In genomic region chr6:136763255-136763654, GRCh38 we compare ENCODE assay signal across 13 cellular contexts. TPM values are rescaled to one million over a fixed set of nuclear protein-coding genes. Genes with fewer than 3 reads are reported as not detected.
A peak's percentile ranks its signal among the peaks of the same experiment; 100 is the strongest.
DNase-seq lines count a peak whose midpoint lies in the region; ATAC-seq and TF ChIP-seq lines count a peak whose summit lies in the region.
"Had no signal": no experiment of that assay in that cellular context is flagged by ENCODE, and none has a peak within 500 bp of the region (broad histone marks: within the 10 kb centered on the region; RNA-seq: fewer than 3 reads in every experiment).

No MANE protein-coding gene starts in this region.

- H3K79me2 ChIP-seq in MM.1S (ENCODE audit: low read length) (peaks cover 65% of the 10 kb centered on the region), GM23248 (ENCODE audit: insufficient read depth) (peaks cover 4% of the 10 kb centered on the region; the same call in 1 of the 2 replicates)

- H3K9me3 Mint-ChIP-seq in WTC11, result no peaks in the 10 kb centered on the region

- no peak for TF ChIP-seq CTCF in heart left ventricle (IDR thresholded peaks at IDR 0.05)
- no peak for TF ChIP-seq CTCF in MM.1S (IDR thresholded peaks at IDR 0.05; ENCODE audit: low read length)
- no peak for TF ChIP-seq CTCF in stomach (IDR thresholded peaks at IDR 0.05)
- TF ChIP-seq CTCF in WTC11 (IDR thresholded peaks at IDR 0.05), result no peak

- POLR2A ChIA-PET in WTC11 (lab: Charles Lee), result no interaction called here

- no peak for TF ChIP-seq POLR2A in heart left ventricle (IDR thresholded peaks at IDR 0.05)
- no peak for TF ChIP-seq POLR2A in stomach (IDR thresholded peaks at IDR 0.05)

- H3K9ac ChIP-seq in MM.1S (ENCODE audit: low read length), result no peak overlapping the region
- no peak overlapping the region for H3K9ac ChIP-seq in GM23248

- no peak overlapping the region for H3K4me3 Mint-ChIP-seq in WTC11
- H3K4me3 Mint-ChIP-seq: activated naive CD8-positive, alpha-beta T cell had no signal

- CTCF ChIA-PET in WTC11 (lab: Charles Lee), result interaction anchor here (0.9 to 2.2 kb wide), 3 partner anchors 19 to 119 kb away, joined by 4 to 9 read pairs (median 5); partner anchors contain the start of gene MAP3K5

- no peaks in the 10 kb centered on the region for H4K20me1 ChIP-seq in MM.1S (ENCODE audit: insufficient read depth, low read length)
- no peaks in the 10 kb centered on the region for H4K20me1 ChIP-seq in GM23248 (ENCODE audit: insufficient read depth)

- WGBS in heart left ventricle, 4 donors, result 95 to 100% (median 98%) methylated on average over 1 of the region's 1 CpG
- 99% methylated on average over 1 of the region's 1 CpG for WGBS in right cardiac atrium
- 89 to 98% (median 94%) methylated on average over 1 of the region's 1 CpG for WGBS in stomach, 5 donors
- WGBS in GM23248 (ENCODE audit: low coverage in 1 of 2, low lambda C conversion rate in 2 of 2, missing lambda C conversion rate in 2 of 2), 2 experiments, result 95 to 100% methylated on average over 1 of the region's 1 CpG

- H3K36me3 Mint-ChIP-seq in WTC11, result no peaks in the 10 kb centered on the region
- H3K36me3 Mint-ChIP-seq: activated naive CD8-positive, alpha-beta T cell had no signal

- H3K27ac ChIP-seq in heart left ventricle, result peak overlapping the region in 10 of 12 donors; percentile 70 to 90 (median 80)
- H3K27ac ChIP-seq in right cardiac atrium (ENCODE audit: low read length), result no peak overlapping the region
- peak overlapping the region; percentile 68 for H3K27ac ChIP-seq in MM.1S (ENCODE audit: low read length)
- H3K27ac ChIP-seq in stomach, result peak overlapping the region in 3 of 5 donors; percentile 41 to 69 (median 65)
- H3K27ac ChIP-seq in GM23248, result no peak overlapping the region

- no peak overlapping the region for H2AFZ ChIP-seq in MM.1S (ENCODE audit: low read length)
- no peak overlapping the region for H2AFZ ChIP-seq in GM23248

- H3K4me1 Mint-ChIP-seq in WTC11, result peaks cover 11% of the 10 kb centered on the region

- no peak overlapping the region for H3K27ac Mint-ChIP-seq in WTC11

- no peaks in the 10 kb centered on the region for H3K27me3 Mint-ChIP-seq in WTC11 (ENCODE audit: low read depth)
- H3K27me3 Mint-ChIP-seq: activated naive CD8-positive, alpha-beta T cell had no signal

- H3K27me3 ChIP-seq in heart left ventricle (no peaks in the 10 kb centered on the region), right cardiac atrium (ENCODE audit: control insufficient read depth, insufficient read depth) (no peaks in the 10 kb centered on the region), MM.1S (replicated peaks; ENCODE audit: insufficient read depth, low read length) (no peaks in the 10 kb centered on the region), stomach (no peaks in the 10 kb centered on the region), GM23248 (replicated peaks; ENCODE audit: insufficient read depth) (no peaks in the 10 kb centered on the region)

- no peak for TF ChIP-seq EP300 in stomach (IDR thresholded peaks at IDR 0.05)

- in situ Hi-C loops in GM23248 (cut with MboI), result no loop called here

- H3K4me2 ChIP-seq in MM.1S (ENCODE audit: low read depth, low read length), result peak overlapping the region; percentile 63
- no peak overlapping the region for H3K4me2 ChIP-seq in GM23248 (ENCODE audit: unreplicated experiment)

- H3K9me2 ChIP-seq in MM.1S (replicated peaks; ENCODE audit: insufficient read depth, low read length) (no peaks in the 10 kb centered on the region), GM23248 (ENCODE audit: insufficient read depth) (no peaks in the 10 kb centered on the region)

- ATAC-seq in heart left ventricle (no peak), right cardiac atrium (no peak), GM21737 (IDR thresholded peaks at IDR 0.05; ENCODE audit: unreplicated experiment) (peak; percentile 33), WTC11 (no peak)

- H3F3A ChIP-seq in MM.1S (ENCODE audit: insufficient read depth, low read length) (peaks cover 42% of the 10 kb centered on the region), GM23248 (ENCODE audit: insufficient read depth) (no peaks in the 10 kb centered on the region)

- DNase-seq in heart left ventricle, result no peak
- DNase-seq in right cardiac atrium, result no peak
- DNase-seq in MM.1S, result peak; percentile 52
- no peak for DNase-seq in stomach
- DNase-seq in GM23248, result no peak
- DNase-seq in NCI-H2196 treated with DMSO at 0.1 percent for 48 hours (lab: John Stamatoyannopoulos, UW; ENCODE audit: unreplicated experiment), result no peak
- DNase-seq in WTC11 (ENCODE audit: low spot score), result no peak
- DNase-seq: dermis blood vessel endothelial cell, foreskin melanocyte, HCEC 1CT, NCI-H2081 treated with DMSO at 0.1 percent for 48 hours had no signal

- intact Hi-C loops in heart left ventricle (cut with DNase I) (loop anchor here in 1 of 10 donors (5.0 kb wide), 1 partner anchor 46 kb away; no protein-coding TSS in a partner anchor), right cardiac atrium (cut with DNase I) (no loop called here), stomach (cut with DNase I; ENCODE audit: low total_unique reads) (no loop called here)

- no peaks in the 10 kb centered on the region for H3K36me3 ChIP-seq in heart left ventricle
- no peaks in the 10 kb centered on the region for H3K36me3 ChIP-seq in MM.1S (replicated peaks; ENCODE audit: insufficient read depth, low read length)
- H3K36me3 ChIP-seq in stomach, result no peaks in the 10 kb centered on the region
- no peaks in the 10 kb centered on the region for H3K36me3 ChIP-seq in GM23248 (ENCODE audit: low read depth)

- H3K4me3 ChIP-seq in heart left ventricle (no peak overlapping the region), right cardiac atrium (ENCODE audit: low read length) (no peak overlapping the region), MM.1S (ENCODE audit: low read length) (peak overlapping the region; percentile 22; the same call in 1 of the 2 replicates), stomach (no peak overlapping the region), GM23248 (no peak overlapping the region)

- no peaks in the 10 kb centered on the region for H3K9me3 ChIP-seq in heart left ventricle
- no peaks in the 10 kb centered on the region for H3K9me3 ChIP-seq in right cardiac atrium (ENCODE audit: control insufficient read depth, low read length)
- H3K9me3 ChIP-seq in MM.1S (replicated peaks; ENCODE audit: insufficient read depth, low read length), result no peaks in the 10 kb centered on the region
- no peaks in the 10 kb centered on the region for H3K9me3 ChIP-seq in stomach
- no peaks in the 10 kb centered on the region for H3K9me3 ChIP-seq in GM23248 (ENCODE audit: low read depth)

- peaks cover 3 to 85% (median 69%) of the 10 kb centered on the region in 12 donors for H3K4me1 ChIP-seq in heart left ventricle
- peaks cover 17% of the 10 kb centered on the region for H3K4me1 ChIP-seq in right cardiac atrium (ENCODE audit: control insufficient read depth, insufficient read depth, low read length)
- H3K4me1 ChIP-seq in MM.1S (ENCODE audit: low read length), result peaks cover 60% of the 10 kb centered on the region
- H3K4me1 ChIP-seq in stomach, result peaks cover 49 to 81% (median 66%) of the 10 kb centered on the region in 4 donors
- peaks cover 6% of the 10 kb centered on the region; the same call in 1 of the 2 replicates for H3K4me1 ChIP-seq in GM23248 (ENCODE audit: insufficient read depth)

TF ChIP-seq in WTC11, 78 proteins besides CTCF, POLR2A, EP300 and RAD21 (continues in another document):
- no peak for TF ChIP-seq IRF1 (CRISPR knock-in tag; IDR thresholded peaks at IDR 0.05)

RNA-seq across cellular contexts. Expression of gene MAP3K5, which starts 29.0 kb away (rescaled TPM):
- total RNA-seq in heart left ventricle (10 to 100 TPM; 18.7 to 34.1 (median 28.0) TPM), right cardiac atrium (1 to 10 TPM; 3.9 to 7.3 (median 5.5) TPM), stomach (10 to 100 TPM; 23.2 to 40.3 (median 24.5) TPM), WTC11 (2021) (1.6 to 1.9 TPM (median 1.7 TPM) in 3 replicates)
- polyA plus RNA-seq in heart left ventricle (1 to 10 TPM; 7.1 to 9.5 TPM), right cardiac atrium (2.8 TPM), stomach (10 to 100 TPM in 2 of 3 donors, 1 to 10 TPM in 1; 4.9 to 12.5 (median 12.4) TPM), GM23248 (2016; fragmentation: Nextera tagmentation; extraction: Ambion mirVana) (1.1 and 1.4 TPM in 2 replicates)
- total RNA-seq in GM23248 (2014; rRNA removed; shearing (Covaris generic)), result 3.3 and 4.1 TPM in 2 replicates

RNA-seq across cellular contexts. Expression of gene PEX7, which starts 59.1 kb away (rescaled TPM):
- total RNA-seq in heart left ventricle, result 10 to 100 TPM in 6 of 9 donors, 1 to 10 TPM in 3; 6.4 to 22.1 (median 15.6) TPM
- polyA plus RNA-seq in heart left ventricle, result 1 to 10 TPM; 4.7 to 5.1 TPM
- total RNA-seq in right cardiac atrium, result 10 to 100 TPM in 1 of 4 donors, 1 to 10 TPM in 3; 6.1 to 10.8 (median 6.6) TPM
- 7.7 TPM for polyA plus RNA-seq in right cardiac atrium
- 10 to 100 TPM in 3 of 5 donors, 1 to 10 TPM in 1, not detected in 1; 2.7 to 38.5 (median 18.1) TPM for total RNA-seq in stomach
- polyA plus RNA-seq in stomach, result 10 to 100 TPM in 2 of 3 donors, 1 to 10 TPM in 1; 7.3 to 21.5 (median 14.6) TPM
- 6.2 and 11.0 TPM in 2 replicates for total RNA-seq in GM23248 (2014; rRNA removed; shearing (Covaris generic))
- 9.4 and 10.7 TPM in 2 replicates for polyA plus RNA-seq in GM23248 (2016; fragmentation: Nextera tagmentation; extraction: Ambion mirVana)
- 9.8 to 12.1 TPM (median 11.8 TPM) in 3 replicates for total RNA-seq in WTC11 (2021)

Comparison
In these comparisons a context has a peak if more than half of its experiments do, and no peak if none do; other contexts are left out.
1. H3K27ac ChIP-seq: peak in heart left ventricle (10 of 12), MM.1S (single experiment) and stomach (3 of 5); none in right cardiac atrium (single experiment) and GM23248 (single experiment).